In the genomic region with DNA sequence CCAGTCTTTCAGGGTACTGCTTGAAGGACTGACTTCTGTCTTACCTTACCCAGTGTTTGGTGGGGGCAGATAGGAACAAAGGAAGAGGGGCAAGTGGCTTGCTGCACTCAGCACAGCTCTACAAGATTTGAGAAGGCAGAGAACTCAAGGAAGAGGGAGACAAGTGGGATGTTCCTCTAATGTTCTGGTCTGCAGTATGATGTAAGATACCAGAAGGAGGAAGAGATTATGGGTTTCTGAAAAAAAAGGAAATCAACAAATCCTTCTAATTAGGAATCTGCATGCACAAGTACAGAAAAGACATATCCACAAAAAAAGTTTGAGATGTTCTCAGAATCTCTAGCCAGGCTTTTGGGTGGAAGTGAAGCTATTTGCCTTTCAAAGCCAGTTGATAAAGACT, we compare ENCODE assay signal across 17 cellular contexts. TPM values are rescaled to one million over a fixed set of nuclear protein-coding genes. Genes with fewer than 3 reads are reported as not detected.
DNase-seq lines count a peak whose midpoint lies in the region; ATAC-seq and TF ChIP-seq lines count a peak whose summit lies in the region.
"Had no signal": no experiment of that assay in that cellular context is flagged by ENCODE, and none has a peak within 500 bp of the region (broad histone marks: within the 10 kb centered on the region; RNA-seq: fewer than 3 reads in every experiment).

No MANE protein-coding gene starts in this region.

- H2AK5ac ChIP-seq in H9 (ENCODE audit: insufficient read length, low read length): no peak overlapping the region

- no peak overlapping the region for H2AFZ ChIP-seq in H9 (ENCODE audit: low read length)

- no peak overlapping the region for H3K14ac ChIP-seq in H9 (ENCODE audit: insufficient read depth, low read length)

- H3K9me3 Mint-ChIP-seq in activated CD8-positive, alpha-beta memory T cell treated with anti-CD3 and anti-CD28 coated beads, Interleukin-2, amount 10 ng/mL, durations not matched to agents 7 days and 5 days (ENCODE audit: low read depth): peaks cover 2% of the 10 kb centered on the region
- no peaks in the 10 kb centered on the region for H3K9me3 Mint-ChIP-seq in H9
- H3K9me3 Mint-ChIP-seq in WTC11: no peaks in the 10 kb centered on the region
- H3K9me3 Mint-ChIP-seq: T-cell had no signal

- H3K27ac ChIP-seq in H9 (ENCODE audit: insufficient read length, low read depth, low read length): no peak overlapping the region
- H3K27ac ChIP-seq in neutrophil: peak overlapping the region; percentile 66
- H3K27ac ChIP-seq: heart right ventricle, testis had no signal

- H3K36me3 Mint-ChIP-seq in activated CD8-positive, alpha-beta memory T cell treated with anti-CD3 and anti-CD28 coated beads, Interleukin-2, amount 10 ng/mL, durations not matched to agents 7 days and 5 days: peaks cover 80% of the 10 kb centered on the region
- H3K36me3 Mint-ChIP-seq in H9 (ENCODE audit: insufficient read depth in 1 of 3, low read depth in 3 of 3) (peaks cover 2 to 30% (median 22%) of the 10 kb centered on the region in 3 experiments; a peak in 6 of 7 replicates), WTC11 (peaks cover 9% of the 10 kb centered on the region)

- H3K9ac ChIP-seq in H9 (ENCODE audit: extremely low read depth, insufficient read length, low read length): no peak overlapping the region

- no peak overlapping the region for H3K4me2 ChIP-seq in H9 (ENCODE audit: insufficient read depth, insufficient read length, low read length)
- H3K4me2 ChIP-seq: smooth muscle cell had no signal

- POLR2A ChIA-PET in WTC11 (lab: Charles Lee): no interaction called here

- H3K4me3 Mint-ChIP-seq in activated CD8-positive, alpha-beta memory T cell treated with anti-CD3 and anti-CD28 coated beads, Interleukin-2, amount 10 ng/mL, durations not matched to agents 7 days and 5 days: no peak overlapping the region
- H3K4me3 Mint-ChIP-seq in H9 (no peak overlapping the region), WTC11 (no peak overlapping the region)
- H3K4me3 Mint-ChIP-seq: neural crest cell had no signal

- H3K79me1 ChIP-seq in H9 (ENCODE audit: insufficient read depth, low read depth, low read length, poor library complexity, severe bottlenecking): no peaks in the 10 kb centered on the region

- no peak overlapping the region for H3K4me3 ChIP-seq in neutrophil (ENCODE audit: low read depth in 1 of 2, low read length in 1 of 2)
- H3K4me3 ChIP-seq: heart right ventricle, smooth muscle cell, testis had no signal

- no peak for TF ChIP-seq CTCF in H9 (conservative IDR thresholded peaks at IDR 0.05)
- no peak for TF ChIP-seq CTCF in WTC11 (IDR thresholded peaks at IDR 0.05)
- no peak for TF ChIP-seq CTCF in neutrophil (IDR thresholded peaks at IDR 0.05)

- H2BK20ac ChIP-seq in H9 (ENCODE audit: low read depth, low read length, poor library complexity, severe bottlenecking): no peak overlapping the region

- H3K27me3 Mint-ChIP-seq in activated CD8-positive, alpha-beta memory T cell treated with anti-CD3 and anti-CD28 coated beads, Interleukin-2, amount 10 ng/mL, durations not matched to agents 7 days and 5 days: no peaks in the 10 kb centered on the region
- H3K27me3 Mint-ChIP-seq in H9 (ENCODE audit: low read depth): no peaks in the 10 kb centered on the region
- no peaks in the 10 kb centered on the region for H3K27me3 Mint-ChIP-seq in WTC11 (ENCODE audit: low read depth)
- H3K27me3 Mint-ChIP-seq: T-cell had no signal

- peak overlapping the region; percentile 64 for H3K27ac Mint-ChIP-seq in activated CD8-positive, alpha-beta memory T cell treated with anti-CD3 and anti-CD28 coated beads, Interleukin-2, amount 10 ng/mL, durations not matched to agents 7 days and 5 days
- H3K27ac Mint-ChIP-seq in H9 (peak overlapping the region in 2 of 3 experiments; percentile 8 to 50; a peak in 1 of 7 replicates), WTC11 (0 out of 2 replicates have a peak overlapping the region, but pooled peaks have one; percentile 25)

- no peak overlapping the region for H3K23ac ChIP-seq in H9 (ENCODE audit: insufficient read length, low read depth, low read length)

- no peaks in the 10 kb centered on the region; the same call in 1 of the 2 replicates for H3K4me1 ChIP-seq in H9 (ENCODE audit: insufficient read depth, low read length)
- peaks cover 23 to 28% of the 10 kb centered on the region in 2 experiments for H3K4me1 ChIP-seq in neutrophil (ENCODE audit: control insufficient read depth in 1 of 2, insufficient read depth in 1 of 2, low read depth in 1 of 2, low read length in 1 of 2)

- no peaks in the 10 kb centered on the region for H3K23me2 ChIP-seq in H9 (ENCODE audit: insufficient read length, low read depth, low read length, poor library complexity, severe bottlenecking)

- ATAC-seq in activated CD8-positive, alpha-beta memory T cell treated with anti-CD3 and anti-CD28 coated beads, Interleukin-2, amount 10 ng/mL, durations not matched to agents 7 days and 5 days: no peak
- no peak for ATAC-seq in WTC11
- no peak for ATAC-seq in GM21360 (IDR thresholded peaks at IDR 0.05; ENCODE audit: unreplicated experiment)
- ATAC-seq: T-cell had no signal

- no peak overlapping the region for H2BK120ac ChIP-seq in H9 (ENCODE audit: low read depth, low read length, poor library complexity, severe bottlenecking)

- H3K56ac ChIP-seq in H9 (ENCODE audit: insufficient read length, low read depth, low read length): no peak overlapping the region

- H2BK15ac ChIP-seq in H9 (ENCODE audit: low read depth, low read length): no peak overlapping the region

- no peaks in the 10 kb centered on the region for H3K9me3 ChIP-seq in H9 (ENCODE audit: control insufficient read depth, low read depth, low read length)
- H3K9me3 ChIP-seq in neutrophil: no peaks in the 10 kb centered on the region
- H3K9me3 ChIP-seq: testis had no signal

- H4K20me1 ChIP-seq in H9 (ENCODE audit: control insufficient read depth, insufficient read depth, insufficient read length): no peaks in the 10 kb centered on the region

- no peak overlapping the region for H3T11ph ChIP-seq in H9 (ENCODE audit: low read length)

- H3K27me3 ChIP-seq in H9 (ENCODE audit: insufficient read depth, low read length) (no peaks in the 10 kb centered on the region), neutrophil (no peaks in the 10 kb centered on the region)
- H3K27me3 ChIP-seq: heart right ventricle, testis had no signal

- H3K4ac ChIP-seq in H9 (ENCODE audit: low read depth, low read length): no peak overlapping the region

- H2BK12ac ChIP-seq in H9 (ENCODE audit: insufficient read length, low read depth, low read length): no peak overlapping the region

- H3K79me2 ChIP-seq in H9 (ENCODE audit: insufficient read depth, low read length): peaks cover under 1% of the 10 kb centered on the region; the same call in 1 of the 2 replicates

- no peak overlapping the region for H2BK5ac ChIP-seq in H9 (ENCODE audit: insufficient read length, low read length)

- no peak overlapping the region for H4K5ac ChIP-seq in H9 (ENCODE audit: insufficient read length, low read depth, low read length)

- no peak overlapping the region for H4K91ac ChIP-seq in H9 (ENCODE audit: insufficient read length, low read depth, low read length)

- no peak overlapping the region for H4K8ac ChIP-seq in H9 (replicated peaks; ENCODE audit: insufficient read length, low read depth, low read length)

- peaks cover 33% of the 10 kb centered on the region for H3K4me1 Mint-ChIP-seq in activated CD8-positive, alpha-beta memory T cell treated with anti-CD3 and anti-CD28 coated beads, Interleukin-2, amount 10 ng/mL, durations not matched to agents 7 days and 5 days
- H3K4me1 Mint-ChIP-seq in H9: peaks cover 9 to 11% of the 10 kb centered on the region in 2 experiments
- H3K4me1 Mint-ChIP-seq in WTC11: peaks cover 9% of the 10 kb centered on the region

- peaks cover 38% of the 10 kb centered on the region for H3K36me3 ChIP-seq in neutrophil

- no peak for DNase-seq in activated CD8-positive, alpha-beta memory T cell treated with anti-CD3 and anti-CD28 coated beads, Interleukin-2, amount 10 ng/mL, durations not matched to agents 7 days and 5 days
- DNase-seq in activated CD8-positive, alpha-beta memory T cell treated with anti-CD3 and anti-CD28 coated beads, Interleukin-2, amount 50 U/mL, for 48 hours: no peak
- DNase-seq in H9: no peak
- DNase-seq in WTC11 (ENCODE audit: low spot score): no peak
- no peak for DNase-seq in stimulated activated CD4-positive, alpha-beta T cell treated with anti-CD3 and anti-CD28 coated beads, Interleukin-4, amount 100 ng/mL, for 4 hours
- DNase-seq in HUDEP-2 (lab: John Stamatoyannopoulos, UW; ENCODE audit: unreplicated experiment in 76 of 76): no peak
- DNase-seq: activated gamma-delta T cell treated with Interleukin-2 at 50 U/mL for 16 hours; heart right ventricle; NCI-H1694; NCI-H345; stimulated activated CD4-positive, alpha-beta T cell treated with anti-CD3 and anti-CD28 coated beads, Interleukin-4, amount 100 ng/mL, for 24 hours; T-cell; testis had no signal

- CTCF ChIA-PET in activated CD8-positive, alpha-beta memory T cell treated with anti-CD3 and anti-CD28 coated beads, Interleukin-2, amount 10 ng/mL, durations not matched to agents 7 days and 5 days (lab: Charles Lee): no interaction called here
- CTCF ChIA-PET in WTC11 (lab: Charles Lee): interaction anchor here (0.8 kb wide), 1 partner anchor 87 kb away, joined by 3 read pairs; no protein-coding TSS in a partner anchor

- H3K18ac ChIP-seq in H9 (ENCODE audit: insufficient read length, low read depth, low read length): no peak overlapping the region

TF ChIP-seq in WTC11, 78 proteins besides CTCF, POLR2A, EP300 and RAD21 (continues in another document):
- TF ChIP-seq ZNF671 (CRISPR knock-in tag; IDR thresholded peaks at IDR 0.05) (no peak), SOX15 (CRISPR knock-in tag; IDR thresholded peaks at IDR 0.05) (no peak), EMX1 (CRISPR knock-in tag; IDR thresholded peaks at IDR 0.05) (no peak), TP53 (CRISPR knock-in tag; IDR thresholded peaks at IDR 0.05) (no peak)
- TF ChIP-seq, protein P1, sequence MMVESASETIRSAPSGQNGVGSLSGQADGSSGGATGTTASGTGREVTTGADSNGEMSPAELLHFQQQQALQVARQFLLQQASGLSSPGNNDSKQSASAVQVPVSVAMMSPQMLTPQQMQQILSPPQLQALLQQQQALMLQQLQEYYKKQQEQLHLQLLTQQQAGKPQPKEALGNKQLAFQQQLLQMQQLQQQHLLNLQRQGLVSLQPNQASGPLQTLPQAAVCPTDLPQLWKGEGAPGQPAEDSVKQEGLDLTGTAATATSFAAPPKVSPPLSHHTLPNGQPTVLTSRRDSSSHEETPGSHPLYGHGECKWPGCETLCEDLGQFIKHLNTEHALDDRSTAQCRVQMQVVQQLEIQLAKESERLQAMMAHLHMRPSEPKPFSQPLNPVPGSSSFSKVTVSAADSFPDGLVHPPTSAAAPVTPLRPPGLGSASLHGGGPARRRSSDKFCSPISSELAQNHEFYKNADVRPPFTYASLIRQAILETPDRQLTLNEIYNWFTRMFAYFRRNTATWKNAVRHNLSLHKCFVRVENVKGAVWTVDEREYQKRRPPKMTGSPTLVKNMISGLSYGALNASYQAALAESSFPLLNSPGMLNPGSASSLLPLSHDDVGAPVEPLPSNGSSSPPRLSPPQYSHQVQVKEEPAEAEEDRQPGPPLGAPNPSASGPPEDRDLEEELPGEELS (CRISPR knock-in tag; IDR thresholded peaks at IDR 0.05): no peak

RNA-seq across cellular contexts. Expression of a gene that starts 37.1 kb away (rescaled TPM):
- 100 to 1,000 TPM; 126 to 161 TPM for total RNA-seq in activated CD8-positive, alpha-beta memory T cell treated with anti-CD3 and anti-CD28 coated beads, Interleukin-2, amount 10 ng/mL, durations not matched to agents 7 days and 5 days
- 35.3 and 36.0 TPM in 2 replicates for total RNA-seq in H9 (2021)
- total RNA-seq in WTC11 (2021): 25.4 to 37.2 TPM (median 27.8 TPM) in 3 replicates
